ENCODE assay signal across 31 cellular contexts in the genomic region with DNA sequence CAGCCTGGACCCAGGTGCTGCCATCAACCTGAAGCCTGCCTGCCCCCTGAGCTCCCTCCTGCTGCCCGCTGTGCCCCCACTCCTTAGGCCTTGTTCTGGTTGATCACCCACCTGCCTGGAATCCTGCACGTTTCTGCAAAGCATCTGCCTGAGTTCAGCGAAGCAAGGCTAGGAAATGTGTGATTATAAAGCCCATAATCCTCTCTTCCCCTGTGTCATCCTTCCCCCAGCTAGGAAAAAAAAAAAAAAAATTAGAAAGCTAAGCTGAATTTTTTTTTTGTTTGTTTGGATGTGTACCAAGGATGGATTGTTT.
A peak's percentile ranks its signal among the peaks of the same experiment; 100 is the strongest.
DNase-seq lines count a peak whose midpoint lies in the region; ATAC-seq, FAIRE-seq and TF ChIP-seq lines count a peak whose summit lies in the region.
"Had no signal": no experiment of that assay in that cellular context is flagged by ENCODE, and none has a peak within 500 bp of the region (broad histone marks: within the 10 kb centered on the region; RNA-seq: fewer than 3 reads in every experiment).

No MANE protein-coding gene starts in this region.

- FAIRE-seq in kidney (lab: Jason Lieb, UNC): no peak
- FAIRE-seq: endometrium, H54 had no signal

- H3K9ac ChIP-seq in kidney (ENCODE audit: low read length in 2 of 2) (no peak overlapping the region), neural cell (ENCODE audit: low read length) (no peak overlapping the region)

- H3K4me1 ChIP-seq in kidney (ENCODE audit: control insufficient read depth in 1 of 2, insufficient read depth in 1 of 2, low read depth in 1 of 2, low read length in 2 of 2): no peaks in the 10 kb centered on the region
- H3K4me1 ChIP-seq: gastrocnemius medialis, left lung, right atrium auricular region had no signal

- no peaks in the 10 kb centered on the region for H3K79me2 ChIP-seq in neural cell (replicated peaks; ENCODE audit: insufficient read depth, low read length)

- CTCF ChIA-PET in activated CD8-positive, alpha-beta T cell treated with anti-CD3 and anti-CD28 coated beads for 36 hours (lab: Charles Lee): no interaction called here

- intact Hi-C loops in kidney (cut with DNase I): no loop called here
- intact Hi-C loops in activated CD8-positive, alpha-beta T cell treated with anti-CD3 and anti-CD28 coated beads for 36 hours (cut with micrococcal nuclease): no loop called here

- H3K9me3 ChIP-seq in kidney (ENCODE audit: control insufficient read depth in 1 of 2, low read length in 2 of 2): no peaks in the 10 kb centered on the region
- H3K9me3 ChIP-seq in neural cell (ENCODE audit: low read length): no peaks in the 10 kb centered on the region
- H3K9me3 ChIP-seq: gastrocnemius medialis, left lung, ovary, right atrium auricular region had no signal

- H3K27me3 Mint-ChIP-seq in activated CD8-positive, alpha-beta T cell treated with anti-CD3 and anti-CD28 coated beads for 36 hours: no peaks in the 10 kb centered on the region
- H3K27me3 Mint-ChIP-seq in HFFc6 (ENCODE audit: insufficient read depth): no peaks in the 10 kb centered on the region
- H3K27me3 Mint-ChIP-seq: activated CD4-positive, alpha-beta memory T cell treated with anti-CD3 and anti-CD28 coated beads, Interleukin-2, amount 10 ng/mL, durations not matched to agents 7 days and 5 days had no signal

- TF ChIP-seq RAD21 in neural cell (conservative IDR thresholded peaks at IDR 0.05): no peak

- no peaks in the 10 kb centered on the region for H3K9me3 Mint-ChIP-seq in activated CD8-positive, alpha-beta T cell treated with anti-CD3 and anti-CD28 coated beads for 36 hours
- peaks cover 45% of the 10 kb centered on the region for H3K9me3 Mint-ChIP-seq in HFFc6
- H3K9me3 Mint-ChIP-seq: dendritic cell treated with granulocyte-macrophage colony-stimulating factor and Interleukin-4, amounts not matched to agents 40 ng/mL and 50 ng/mL, for 4 days; mesothelial cell of epicardium; T-helper 1 cell treated with Interleukin-12 subunit alpha and Interleukin-12 subunit beta and Interleukin-4 antibody, amounts not matched to agents 30 μg/mL and 1 μg/mL, for 36 hours had no signal

- H3K36me3 Mint-ChIP-seq in activated CD8-positive, alpha-beta T cell treated with anti-CD3 and anti-CD28 coated beads for 36 hours (ENCODE audit: low read depth): no peaks in the 10 kb centered on the region
- no peaks in the 10 kb centered on the region for H3K36me3 Mint-ChIP-seq in HFFc6 (ENCODE audit: low read depth)
- H3K36me3 Mint-ChIP-seq: activated naive CD8-positive, alpha-beta T cell treated with anti-CD3 and anti-CD28 coated beads for 36 hours; IgD-negative memory B cell; mesothelial cell of epicardium; naive thymus-derived CD4-positive, alpha-beta T cell had no signal

- DNase-seq in NCI-H82 (lab: John Stamatoyannopoulos, UW) (peak; percentile 25), NCI-H82 treated with DMSO at 0.1 percent for 48 hours (lab: John Stamatoyannopoulos, UW; ENCODE audit: unreplicated experiment) (no peak), kidney (peak; percentile 82), HFFc6 (no peak), NCI-H1105 (lab: John Stamatoyannopoulos, UW) (no peak)
- no peak for DNase-seq in activated CD8-positive, alpha-beta T cell treated with anti-CD3 and anti-CD28 coated beads for 36 hours
- no peak for DNase-seq in stimulated activated CD4-positive, alpha-beta T cell treated with anti-CD3 and anti-CD28 coated beads, Interleukin-1b, Interleukin-23, amount 100 ng/mL, for 48 hours
- DNase-seq: activated CD4-positive, alpha-beta memory T cell treated with anti-CD3 and anti-CD28 coated beads, Interleukin-2, amount 10 ng/mL, durations not matched to agents 7 days and 5 days; activated CD4-positive, alpha-beta T cell treated with anti-CD3 and anti-CD28 coated beads for 1 hour; activated effector memory CD4-positive, alpha-beta T cell treated with Interleukin-2 at 50 U/mL for 16 hours; activated naive CD8-positive, alpha-beta T cell treated with anti-CD3 and anti-CD28 coated beads for 36 hours; aorta; caudate nucleus; DMS79 treated with DMSO at 0.1 percent for 48 hours; gastrocnemius medialis; GF-D8; hippocampal formation; naive thymus-derived CD4-positive, alpha-beta T cell; NCI-H187 treated with DMSO at 0.1 percent for 48 hours; NCI-H446 treated with DMSO at 0.1 percent for 48 hours; ovary; stimulated activated CD4-positive, alpha-beta T cell treated with anti-CD3 and anti-CD28 coated beads, Interleukin-4, amount 100 ng/mL, for 1 hour had no signal

- no peak overlapping the region for H2AFZ ChIP-seq in neural cell (ENCODE audit: low read depth, low read length)

- H3K27ac ChIP-seq in kidney (ENCODE audit: low read depth in 2 of 2, low read length in 2 of 2) (no peak overlapping the region), neural cell (ENCODE audit: low read length) (no peak overlapping the region)
- H3K27ac ChIP-seq: gastrocnemius medialis, ovary, right atrium auricular region had no signal

- H3K36me3 ChIP-seq in kidney (ENCODE audit: control insufficient read depth in 1 of 2, insufficient read depth in 2 of 2, low read length in 2 of 2): no peaks in the 10 kb centered on the region
- no peaks in the 10 kb centered on the region for H3K36me3 ChIP-seq in neural cell (ENCODE audit: insufficient read depth, low read length)
- H3K36me3 ChIP-seq: gastrocnemius medialis, left lung, ovary, right atrium auricular region had no signal

- no peak overlapping the region for H3K4me2 ChIP-seq in neural cell (ENCODE audit: low read length)

- H3F3A ChIP-seq in neural cell (ENCODE audit: insufficient read depth, low read length, poor library complexity, severe bottlenecking): no peaks in the 10 kb centered on the region

- no peaks in the 10 kb centered on the region for H3K9me2 ChIP-seq in neural cell (ENCODE audit: insufficient read depth, low read length)

- no peak overlapping the region for H3K4me3 Mint-ChIP-seq in activated CD8-positive, alpha-beta T cell treated with anti-CD3 and anti-CD28 coated beads for 36 hours
- no peak overlapping the region for H3K4me3 Mint-ChIP-seq in HFFc6
- H3K4me3 Mint-ChIP-seq: activated CD4-positive, alpha-beta memory T cell treated with anti-CD3 and anti-CD28 coated beads, Interleukin-2, amount 10 ng/mL, durations not matched to agents 7 days and 5 days; activated naive CD8-positive, alpha-beta T cell treated with anti-CD3 and anti-CD28 coated beads for 36 hours; dendritic cell treated with granulocyte-macrophage colony-stimulating factor and Interleukin-4, amounts not matched to agents 40 ng/mL and 50 ng/mL, for 4 days; IgD-negative memory B cell; mesothelial cell of epicardium; naive thymus-derived CD4-positive, alpha-beta T cell; T-helper 1 cell treated with Interleukin-12 subunit alpha and Interleukin-12 subunit beta and Interleukin-4 antibody, amounts not matched to agents 30 μg/mL and 1 μg/mL, for 36 hours had no signal

- no peaks in the 10 kb centered on the region for H3K4me1 Mint-ChIP-seq in activated CD8-positive, alpha-beta T cell treated with anti-CD3 and anti-CD28 coated beads for 36 hours (ENCODE audit: low read depth)
- no peaks in the 10 kb centered on the region for H3K4me1 Mint-ChIP-seq in HFFc6 (ENCODE audit: low read depth)
- H3K4me1 Mint-ChIP-seq: activated CD4-positive, alpha-beta memory T cell treated with anti-CD3 and anti-CD28 coated beads, Interleukin-2, amount 10 ng/mL, durations not matched to agents 7 days and 5 days; activated naive CD8-positive, alpha-beta T cell treated with anti-CD3 and anti-CD28 coated beads for 36 hours; mesothelial cell of epicardium; naive thymus-derived CD4-positive, alpha-beta T cell had no signal

- H3K4me3 ChIP-seq in kidney (ENCODE audit: low read length in 2 of 2) (no peak overlapping the region), neural cell (ENCODE audit: low read length) (peak overlapping the region; percentile 17)
- H3K4me3 ChIP-seq: gastrocnemius medialis, left lung, ovary, right atrium auricular region had no signal

- POLR2A ChIA-PET in activated CD8-positive, alpha-beta T cell treated with anti-CD3 and anti-CD28 coated beads for 36 hours (lab: Charles Lee): no interaction called here

- ATAC-seq in activated CD8-positive, alpha-beta T cell treated with anti-CD3 and anti-CD28 coated beads for 36 hours: no peak
- ATAC-seq: gastrocnemius medialis; naive thymus-derived CD4-positive, alpha-beta T cell had no signal

- no peaks in the 10 kb centered on the region for H3K27me3 ChIP-seq in neural cell (ENCODE audit: insufficient read depth, low read depth, low read length)
- H3K27me3 ChIP-seq: ovary, right atrium auricular region had no signal

- no peaks in the 10 kb centered on the region for H4K20me1 ChIP-seq in neural cell (ENCODE audit: insufficient read depth)

- no peak for TF ChIP-seq CTCF in kidney (IDR thresholded peaks at IDR 0.05; ENCODE audit: borderline replicate concordance, extremely low read depth, insufficient read depth)
- no peak for TF ChIP-seq CTCF in neural cell (IDR thresholded peaks at IDR 0.05; ENCODE audit: poor library complexity, severe bottlenecking)
- TF ChIP-seq CTCF in activated CD8-positive, alpha-beta T cell treated with anti-CD3 and anti-CD28 coated beads for 36 hours (IDR thresholded peaks at IDR 0.05): no peak
- no peak for TF ChIP-seq CTCF in HFFc6 (IDR thresholded peaks at IDR 0.05)

- TF ChIP-seq EP300 in neural cell (conservative IDR thresholded peaks at IDR 0.05; ENCODE audit: poor library complexity, severe bottlenecking): no peak

- no peak overlapping the region for H3K27ac Mint-ChIP-seq in activated CD8-positive, alpha-beta T cell treated with anti-CD3 and anti-CD28 coated beads for 36 hours
- H3K27ac Mint-ChIP-seq in HFFc6: no peak overlapping the region
- H3K27ac Mint-ChIP-seq: activated CD4-positive, alpha-beta memory T cell treated with anti-CD3 and anti-CD28 coated beads, Interleukin-2, amount 10 ng/mL, durations not matched to agents 7 days and 5 days; activated naive CD8-positive, alpha-beta T cell treated with anti-CD3 and anti-CD28 coated beads for 36 hours; dendritic cell treated with granulocyte-macrophage colony-stimulating factor and Interleukin-4, amounts not matched to agents 40 ng/mL and 50 ng/mL, for 4 days; IgD-negative memory B cell; mesothelial cell of epicardium; naive thymus-derived CD4-positive, alpha-beta T cell; T-helper 1 cell treated with Interleukin-12 subunit alpha and Interleukin-12 subunit beta and Interleukin-4 antibody, amounts not matched to agents 30 μg/mL and 1 μg/mL, for 36 hours had no signal

Comparison
In these comparisons a context has a peak if more than half of its experiments do, and no peak if none do; other contexts are left out.
1. DNase-seq: peak in NCI-H82 (single experiment) and kidney (single experiment); none in NCI-H82 treated with DMSO at 0.1 percent for 48 hours (single experiment), activated CD8-positive, alpha-beta T cell treated with anti-CD3 and anti-CD28 coated beads for 36 hours (single experiment), HFFc6 (single experiment), stimulated activated CD4-positive, alpha-beta T cell treated with anti-CD3 and anti-CD28 coated beads, Interleukin-1b, Interleukin-23, amount 100 ng/mL, for 48 hours (single experiment) and NCI-H1105 (single experiment).